ENCODE assay signal across 2 cellular contexts in the genomic region with DNA sequence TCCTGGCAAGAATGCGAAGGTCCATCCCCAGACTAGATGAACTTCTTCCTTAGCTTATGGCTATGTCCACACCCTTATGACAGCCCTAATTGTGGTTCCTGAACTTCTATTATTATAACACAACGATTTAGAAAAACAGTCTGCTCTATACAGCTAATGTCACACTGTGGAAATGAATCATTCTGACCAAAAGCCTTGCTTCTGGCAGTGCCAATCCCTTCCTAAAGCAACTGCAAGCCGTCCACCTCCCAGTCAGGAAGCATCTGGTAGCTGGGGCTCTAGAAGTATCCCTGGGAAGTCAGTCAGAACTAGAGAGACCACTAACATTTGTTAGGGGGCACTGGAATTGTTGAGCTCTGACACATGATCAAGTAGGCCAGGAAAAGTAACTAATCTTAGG.
TF ChIP-seq lines count a peak whose summit lies in the region.

No MANE protein-coding gene starts in this region.

TF ChIP-seq in IMR-90, 13 proteins besides CTCF, POLR2A, EP300 and RAD21 (continued from another document):
- TF ChIP-seq, protein P1, sequence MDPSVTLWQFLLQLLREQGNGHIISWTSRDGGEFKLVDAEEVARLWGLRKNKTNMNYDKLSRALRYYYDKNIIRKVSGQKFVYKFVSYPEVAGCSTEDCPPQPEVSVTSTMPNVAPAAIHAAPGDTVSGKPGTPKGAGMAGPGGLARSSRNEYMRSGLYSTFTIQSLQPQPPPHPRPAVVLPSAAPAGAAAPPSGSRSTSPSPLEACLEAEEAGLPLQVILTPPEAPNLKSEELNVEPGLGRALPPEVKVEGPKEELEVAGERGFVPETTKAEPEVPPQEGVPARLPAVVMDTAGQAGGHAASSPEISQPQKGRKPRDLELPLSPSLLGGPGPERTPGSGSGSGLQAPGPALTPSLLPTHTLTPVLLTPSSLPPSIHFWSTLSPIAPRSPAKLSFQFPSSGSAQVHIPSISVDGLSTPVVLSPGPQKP (IDR thresholded peaks at IDR 0.05; ENCODE audit: borderline replicate concordance, low read depth, low read length), result no peak
- TF ChIP-seq MXI1 (IDR thresholded peaks at IDR 0.05; ENCODE audit: borderline replicate concordance, low read depth, low read length), result no peak
- TF ChIP-seq, protein P2, sequence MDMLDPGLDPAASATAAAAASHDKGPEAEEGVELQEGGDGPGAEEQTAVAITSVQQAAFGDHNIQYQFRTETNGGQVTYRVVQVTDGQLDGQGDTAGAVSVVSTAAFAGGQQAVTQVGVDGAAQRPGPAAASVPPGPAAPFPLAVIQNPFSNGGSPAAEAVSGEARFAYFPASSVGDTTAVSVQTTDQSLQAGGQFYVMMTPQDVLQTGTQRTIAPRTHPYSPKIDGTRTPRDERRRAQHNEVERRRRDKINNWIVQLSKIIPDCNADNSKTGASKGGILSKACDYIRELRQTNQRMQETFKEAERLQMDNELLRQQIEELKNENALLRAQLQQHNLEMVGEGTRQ (IDR thresholded peaks at IDR 0.05; ENCODE audit: low read depth, low read length), result no peak
- TF ChIP-seq MAZ (IDR thresholded peaks at IDR 0.05; ENCODE audit: borderline replicate concordance, low read depth, low read length), result no peak
- no peak for TF ChIP-seq NFE2L2 (IDR thresholded peaks at IDR 0.05; ENCODE audit: low read depth, low read length)
- TF ChIP-seq CHD1 (IDR thresholded peaks at IDR 0.05; ENCODE audit: low read depth, low read length), result no peak
- no peak for TF ChIP-seq BHLHE40 (IDR thresholded peaks at IDR 0.05; ENCODE audit: low read depth, low read length)
- no peak for TF ChIP-seq RFX5 (IDR thresholded peaks at IDR 0.05; ENCODE audit: low read depth, low read length)
- TF ChIP-seq FOS (IDR thresholded peaks at IDR 0.05; ENCODE audit: low read depth, low read length), result no peak
- TF ChIP-seq SMC3 (IDR thresholded peaks at IDR 0.05; ENCODE audit: low read depth, low read length), result no peak
- TF ChIP-seq RCOR1 (IDR thresholded peaks at IDR 0.05; ENCODE audit: insufficient replicate concordance, low read length), result no peak
- no peak for TF ChIP-seq MAFK (IDR thresholded peaks at IDR 0.05; ENCODE audit: low read depth, low read length)

TF ChIP-seq in GM12891, 5 proteins besides CTCF, POLR2A, EP300 and RAD21 (continued from another document):
- no peak for TF ChIP-seq POLR2AphosphoS5 (IDR thresholded peaks at IDR 0.05; ENCODE audit: low read depth, low read length)
- no peak for TF ChIP-seq SPI1 (IDR thresholded peaks at IDR 0.05; ENCODE audit: low read depth, low read length)
- TF ChIP-seq TAF1 (IDR thresholded peaks at IDR 0.05; ENCODE audit: low read depth, low read length), result no peak
